8 cellular contexts compared by ENCODE assay signal in genomic region chr7:112789824-112790650, GRCh38. TPM values are rescaled to one million over a fixed set of nuclear protein-coding genes. Genes with fewer than 3 reads are reported as not detected.
DNase-seq lines count a peak whose midpoint lies in the region; ATAC-seq and TF ChIP-seq lines count a peak whose summit lies in the region.

A gene with protein sequence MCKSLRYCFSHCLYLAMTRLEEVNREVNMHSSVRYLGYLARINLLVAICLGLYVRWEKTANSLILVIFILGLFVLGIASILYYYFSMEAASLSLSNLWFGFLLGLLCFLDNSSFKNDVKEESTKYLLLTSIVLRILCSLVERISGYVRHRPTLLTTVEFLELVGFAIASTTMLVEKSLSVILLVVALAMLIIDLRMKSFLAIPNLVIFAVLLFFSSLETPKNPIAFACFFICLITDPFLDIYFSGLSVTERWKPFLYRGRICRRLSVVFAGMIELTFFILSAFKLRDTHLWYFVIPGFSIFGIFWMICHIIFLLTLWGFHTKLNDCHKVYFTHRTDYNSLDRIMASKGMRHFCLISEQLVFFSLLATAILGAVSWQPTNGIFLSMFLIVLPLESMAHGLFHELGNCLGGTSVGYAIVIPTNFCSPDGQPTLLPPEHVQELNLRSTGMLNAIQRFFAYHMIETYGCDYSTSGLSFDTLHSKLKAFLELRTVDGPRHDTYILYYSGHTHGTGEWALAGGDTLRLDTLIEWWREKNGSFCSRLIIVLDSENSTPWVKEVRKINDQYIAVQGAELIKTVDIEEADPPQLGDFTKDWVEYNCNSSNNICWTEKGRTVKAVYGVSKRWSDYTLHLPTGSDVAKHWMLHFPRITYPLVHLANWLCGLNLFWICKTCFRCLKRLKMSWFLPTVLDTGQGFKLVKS (minus strand): TSS chr7:112790393. CDS start chr7:112784825, 5,568 bp downstream.

- H3K9ac ChIP-seq in colonic mucosa (ENCODE audit: low read depth in 2 of 2, low read length in 2 of 2): peak within 1 kb of the TSS; percentile 84 to 90

- H3K27me3 ChIP-seq in colonic mucosa: no peaks in the 10 kb centered on the region
- H3K27me3 ChIP-seq in layer of hippocampus (ENCODE audit: control insufficient read depth, insufficient read depth, low read length): no peaks in the 10 kb centered on the region

- no peaks in the 10 kb centered on the region for H3K36me3 ChIP-seq in colonic mucosa

- peak; percentile 62 to 71 for DNase-seq in AML-193 (lab: John Stamatoyannopoulos, UW)
- peak; percentile 75 for DNase-seq in NCI-H510A treated with DMSO at 0.1 percent for 48 hours (lab: John Stamatoyannopoulos, UW)
- DNase-seq in activated CD4-positive, alpha-beta T cell treated with anti-CD3 and anti-CD28 coated beads for 48 hours: peak; percentile 91
- DNase-seq in colonic mucosa: peak; percentile 92
- peak; percentile 76 to 84 (median 80) for DNase-seq in stimulated activated CD4-positive, alpha-beta T cell treated with anti-CD3 and anti-CD28 coated beads, Interleukin-1b, Interleukin-23, amount 100 ng/mL, for 24 hours (ENCODE audit: low read depth in 4 of 4, low spot score in 1 of 4)

- H3K27ac ChIP-seq in colonic mucosa: peak within 1 kb of the TSS; percentile 83
- H3K27ac ChIP-seq in layer of hippocampus (ENCODE audit: low read depth, low read length): peak within 1 kb of the TSS; percentile 72

- intact Hi-C loops in colonic mucosa (cut with DNase I): loop anchor here (10.0 kb wide), 1 partner anchor 215 kb away; no protein-coding TSS in a partner anchor

- ATAC-seq in GM19035 (IDR thresholded peaks at IDR 0.05; ENCODE audit: unreplicated experiment) (peak; percentile 87), HG03354 (IDR thresholded peaks at IDR 0.05; ENCODE audit: poor library complexity, severe bottlenecking, unreplicated experiment) (peak; percentile 85)

- TF ChIP-seq CTCF in colonic mucosa (IDR thresholded peaks at IDR 0.05): no peak

- H3K4me3 ChIP-seq in colonic mucosa: peak within 1 kb of the TSS; percentile 72

- H3K4me1 ChIP-seq in colonic mucosa: peaks cover 3% of the 10 kb centered on the region

- no peaks in the 10 kb centered on the region for H3K9me3 ChIP-seq in colonic mucosa

RNA-seq across cellular contexts. Expression of the gene that starts here (rescaled TPM):
- 10 to 100 TPM; 38.6 to 41.3 TPM for total RNA-seq in colonic mucosa

Comparison
In these comparisons a context has a peak if more than half of its experiments do, and no peak if none do; other contexts are left out.
1. Peak in every context shown above with its lines: DNase-seq, ATAC-seq, H3K4me3 ChIP-seq and H3K27ac ChIP-seq.